ENCODE assay signal across 8 cellular contexts in the genomic region with DNA sequence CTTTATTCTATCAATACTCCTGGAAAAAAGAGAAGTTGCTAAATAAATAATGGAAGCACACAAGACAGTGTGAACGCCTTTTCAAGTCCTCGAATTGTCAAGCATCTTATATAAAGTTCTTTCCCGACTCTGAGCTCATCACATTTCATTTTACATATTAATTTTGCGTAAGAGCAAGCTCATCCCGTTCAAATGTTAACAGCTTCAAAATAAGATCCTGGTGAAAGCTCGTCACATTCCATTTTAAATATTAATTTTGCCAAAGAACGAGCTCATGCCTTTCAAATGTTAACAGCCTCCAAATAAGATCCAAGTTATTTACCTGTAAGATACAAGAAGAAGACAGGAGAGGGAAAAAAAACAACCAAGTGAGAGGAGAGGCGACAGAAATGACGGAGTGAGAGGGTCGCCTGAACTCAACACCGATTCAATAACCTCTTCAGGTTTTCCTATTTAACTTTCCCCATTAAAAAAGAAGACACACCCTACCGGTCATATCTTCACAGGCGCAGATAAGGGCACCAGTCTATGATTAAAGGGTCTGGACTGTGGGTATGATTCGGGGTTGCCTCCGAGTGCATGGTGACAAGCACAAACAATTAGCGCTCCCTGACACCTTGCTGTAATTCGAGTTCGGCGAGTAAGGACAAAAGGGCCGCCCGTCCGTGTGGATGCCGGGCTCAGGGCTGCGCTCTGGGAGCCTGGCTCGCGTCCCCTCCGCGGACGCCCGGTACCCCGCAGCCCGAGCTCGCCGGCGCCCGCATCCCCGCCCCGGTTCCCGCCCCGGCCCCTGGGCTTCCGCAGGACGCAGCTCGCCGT.
A peak's percentile ranks its signal among the peaks of the same experiment; 100 is the strongest.
DNase-seq lines count a peak whose midpoint lies in the region.

No MANE protein-coding gene starts in this region.

- H3K9ac ChIP-seq in skeletal muscle tissue (ENCODE audit: low read depth in 1 of 3, low read length in 3 of 3) = peak overlapping the region; percentile 47 to 78 (median 71)

- peaks cover 8% of the 10 kb centered on the region for H3K27me3 ChIP-seq in H7 (ENCODE audit: control insufficient read depth, insufficient read depth, low read length)
- no peaks in the 10 kb centered on the region for H3K27me3 ChIP-seq in skeletal muscle tissue (ENCODE audit: control insufficient read depth in 3 of 3, insufficient read depth in 3 of 3, low read length in 3 of 3)

- peak; percentile 25 for DNase-seq in NCI-H510A treated with DMSO at 0.1 percent for 48 hours (lab: John Stamatoyannopoulos, UW)
- no peak for DNase-seq in NCI-H510A (lab: John Stamatoyannopoulos, UW)
- DNase-seq in H7 = no peak
- peak; percentile 39 for DNase-seq in NCI-H1105 (lab: John Stamatoyannopoulos, UW)
- no peak for DNase-seq in putamen (ENCODE audit: low spot score)

- peaks cover 2% of the 10 kb centered on the region for H3K36me3 Mint-ChIP-seq in activated naive CD4-positive, alpha-beta T cell treated with anti-CD3 and anti-CD28 coated beads, Interleukin-2, amount 50 U/mL, for 24 hours

- H3K27ac ChIP-seq in skeletal muscle tissue (ENCODE audit: low read depth, low read length) = no peak overlapping the region

- H3K27ac Mint-ChIP-seq in activated naive CD4-positive, alpha-beta T cell treated with anti-CD3 and anti-CD28 coated beads, Interleukin-2, amount 50 U/mL, for 24 hours = peak overlapping the region; percentile 80

- no peaks in the 10 kb centered on the region for H3K36me3 ChIP-seq in H7 (replicated peaks; ENCODE audit: control insufficient read depth, insufficient read depth, low read length)
- no peaks in the 10 kb centered on the region for H3K36me3 ChIP-seq in skeletal muscle tissue (ENCODE audit: control insufficient read depth in 3 of 3, insufficient read depth in 3 of 3, low read length in 3 of 3)

- H3K4me1 ChIP-seq in skeletal muscle tissue (ENCODE audit: control insufficient read depth in 3 of 3, insufficient read depth in 3 of 3, low read length in 3 of 3) = peaks cover 5 to 12% (median 9%) of the 10 kb centered on the region in 3 donors

- no peaks in the 10 kb centered on the region for H3K27me3 Mint-ChIP-seq in activated naive CD4-positive, alpha-beta T cell treated with anti-CD3 and anti-CD28 coated beads, Interleukin-2, amount 50 U/mL, for 24 hours

- no peaks in the 10 kb centered on the region for H3K9me3 ChIP-seq in skeletal muscle tissue (ENCODE audit: control insufficient read depth in 3 of 3, low read length in 3 of 3)

- peak overlapping the region; percentile 87 for H3K4me3 Mint-ChIP-seq in activated naive CD4-positive, alpha-beta T cell treated with anti-CD3 and anti-CD28 coated beads, Interleukin-2, amount 50 U/mL, for 24 hours

- H3K4me3 ChIP-seq in H7 (ENCODE audit: insufficient read depth, low read depth, low read length) = peak overlapping the region; percentile 67
- H3K4me3 ChIP-seq in iPS-11a (ENCODE audit: low read depth, low read length) = peak overlapping the region; percentile 80
- H3K4me3 ChIP-seq in skeletal muscle tissue (ENCODE audit: low read length in 3 of 3) = peak overlapping the region; percentile 71 to 77 (median 75)

- peaks cover 43% of the 10 kb centered on the region for H3K4me1 Mint-ChIP-seq in activated naive CD4-positive, alpha-beta T cell treated with anti-CD3 and anti-CD28 coated beads, Interleukin-2, amount 50 U/mL, for 24 hours

- H3K9me3 Mint-ChIP-seq in activated naive CD4-positive, alpha-beta T cell treated with anti-CD3 and anti-CD28 coated beads, Interleukin-2, amount 50 U/mL, for 24 hours = no peaks in the 10 kb centered on the region

Comparison
In these comparisons a context has a peak if more than half of its experiments do, and no peak if none do; other contexts are left out.
1. DNase-seq: peak in NCI-H510A treated with DMSO at 0.1 percent for 48 hours (single experiment) and NCI-H1105 (single experiment); none in NCI-H510A (single experiment), H7 (single experiment) and putamen (single experiment).
2. Peak in every context shown above with its lines, with median percentiles within 50 percentile points of each other: H3K4me3 ChIP-seq.